Comparison of ENCODE assay signal across 1 cellular context in genomic region chr17:35812456-35812855, GRCh38.
TF ChIP-seq lines count a peak whose summit lies in the region.

No MANE protein-coding gene starts in this region.

TF ChIP-seq in HepG2, 621 proteins besides CTCF, POLR2A, EP300 and RAD21:
- no peak for TF ChIP-seq ZNF746 (CRISPR knock-in tag; IDR thresholded peaks at IDR 0.05)
- no peak for TF ChIP-seq ZNF772 (CRISPR knock-in tag; IDR thresholded peaks at IDR 0.05)
- TF ChIP-seq U2AF2 (IDR thresholded peaks at IDR 0.05; ENCODE audit: low read depth, low read length): no peak
- no peak for TF ChIP-seq THRA (CRISPR knock-in tag; IDR thresholded peaks at IDR 0.05; ENCODE audit: borderline replicate concordance)
- TF ChIP-seq ZNF274 (CRISPR knock-in tag; IDR thresholded peaks at IDR 0.05): no peak
- no peak for TF ChIP-seq MEF2D (CRISPR knock-in tag; IDR thresholded peaks at IDR 0.05)
- TF ChIP-seq SMC3 (IDR thresholded peaks at IDR 0.05; ENCODE audit: low read length): no peak
- TF ChIP-seq TCF12 (IDR thresholded peaks at IDR 0.05): no peak
- TF ChIP-seq TCF12 (CRISPR knock-in tag; IDR thresholded peaks at IDR 0.05): no peak
- TF ChIP-seq RBAK (CRISPR knock-in tag; IDR thresholded peaks at IDR 0.05): no peak
- TF ChIP-seq SP140L (CRISPR knock-in tag; IDR thresholded peaks at IDR 0.05; ENCODE audit: borderline replicate concordance): no peak
- TF ChIP-seq ZNF121 (CRISPR knock-in tag; IDR thresholded peaks at IDR 0.05): no peak
- TF ChIP-seq ZFP36L1 (CRISPR knock-in tag; IDR thresholded peaks at IDR 0.05): no peak
- no peak for TF ChIP-seq ZNF230 (CRISPR knock-in tag; IDR thresholded peaks at IDR 0.05)
- TF ChIP-seq POGZ (CRISPR knock-in tag; IDR thresholded peaks at IDR 0.05): no peak
- no peak for TF ChIP-seq PBX3 (CRISPR knock-in tag; IDR thresholded peaks at IDR 0.05; ENCODE audit: borderline replicate concordance)
- no peak for TF ChIP-seq SOX6 (IDR thresholded peaks at IDR 0.05)
- TF ChIP-seq SOX6 (CRISPR knock-in tag; IDR thresholded peaks at IDR 0.05): no peak
